Comparison of ENCODE assay signal across 14 cellular contexts in genomic region chr4:187480146-187481145, GRCh38.
DNase-seq lines count a peak whose midpoint lies in the region; ATAC-seq, FAIRE-seq and TF ChIP-seq lines count a peak whose summit lies in the region.
"Had no signal": no experiment of that assay in that cellular context is flagged by ENCODE, and none has a peak within 500 bp of the region (broad histone marks: within the 10 kb centered on the region; RNA-seq: fewer than 3 reads in every experiment).

No MANE protein-coding gene starts in this region.

- H4K20me1 ChIP-seq in GM23248 (ENCODE audit: insufficient read depth) = no peaks in the 10 kb centered on the region

- H3F3A ChIP-seq in GM23248 (ENCODE audit: insufficient read depth) = no peaks in the 10 kb centered on the region

- DNase-seq in GM23248 = peak; percentile 17
- DNase-seq in astrocyte of the hippocampus (ENCODE audit: low read depth, low spot score) = peak; percentile 16
- DNase-seq in hepatic stellate cell (ENCODE audit: low spot score) = peak; percentile 34
- DNase-seq in tibial artery = peak in 1 of 2 donors; percentile 60
- no peak for DNase-seq in RCC 7860 (ENCODE audit: low spot score)
- DNase-seq in activated CD4-positive, alpha-beta T cell treated with anti-CD3 and anti-CD28 coated beads, Interleukin-2, amount 10 ng/mL, durations not matched to agents 24 days and 14 days = no peak
- DNase-seq: cortex of kidney; NCI-H187; stimulated activated naive CD4-positive, alpha-beta T cell treated with Interleukin-2 at 50 U/mL for 16 hours had no signal

- no peak overlapping the region for H3K27ac Mint-ChIP-seq in activated CD4-positive, alpha-beta T cell treated with anti-CD3 and anti-CD28 coated beads, Interleukin-2, amount 10 ng/mL, durations not matched to agents 24 days and 14 days
- H3K27ac Mint-ChIP-seq: activated naive CD4-positive, alpha-beta T cell treated with anti-CD3 and anti-CD28 coated beads, Interleukin-2, amount 50 U/mL, for 72 hours had no signal

- H3K9me3 Mint-ChIP-seq in activated CD4-positive, alpha-beta T cell treated with anti-CD3 and anti-CD28 coated beads, Interleukin-2, amount 10 ng/mL, durations not matched to agents 24 days and 14 days = no peaks in the 10 kb centered on the region

- H2AFZ ChIP-seq in GM23248 = no peak overlapping the region

- H3K4me1 ChIP-seq in GM23248 (ENCODE audit: insufficient read depth) (peaks cover 7% of the 10 kb centered on the region), tibial artery (peaks cover 0 to 61% (median 32%) of the 10 kb centered on the region in 4 donors)

- H3K27ac ChIP-seq in GM23248 (no peak overlapping the region), tibial artery (peak overlapping the region; percentile 31 to 71)
- H3K27ac ChIP-seq: SK-N-MC had no signal

- H3K9me2 ChIP-seq in GM23248 (ENCODE audit: insufficient read depth) = no peaks in the 10 kb centered on the region

- H3K9me3 ChIP-seq in GM23248 (ENCODE audit: low read depth) (no peaks in the 10 kb centered on the region), tibial artery (no peaks in the 10 kb centered on the region)

- no peak overlapping the region for H3K4me2 ChIP-seq in GM23248 (ENCODE audit: unreplicated experiment)

- intact Hi-C loops in tibial artery (cut with DNase I; ENCODE audit: low total_unique reads) = no loop called here
- intact Hi-C loops in activated CD4-positive, alpha-beta T cell treated with anti-CD3 and anti-CD28 coated beads, Interleukin-2, amount 10 ng/mL, durations not matched to agents 24 days and 14 days (cut with micrococcal nuclease) = no loop called here

- H3K4me3 Mint-ChIP-seq in activated CD4-positive, alpha-beta T cell treated with anti-CD3 and anti-CD28 coated beads, Interleukin-2, amount 10 ng/mL, durations not matched to agents 24 days and 14 days = no peak overlapping the region

- H3K27me3 Mint-ChIP-seq in activated CD4-positive, alpha-beta T cell treated with anti-CD3 and anti-CD28 coated beads, Interleukin-2, amount 10 ng/mL, durations not matched to agents 24 days and 14 days = no peaks in the 10 kb centered on the region

- WGBS in GM23248 (ENCODE audit: low coverage in 1 of 2, low lambda C conversion rate in 2 of 2, missing lambda C conversion rate in 2 of 2), 2 experiments = 41 to 47% methylated on average over 9 of the region's 9 CpGs

- TF ChIP-seq CTCF in tibial artery (IDR thresholded peaks at IDR 0.05) = no peak

- FAIRE-seq in RCC 7860 (lab: Jason Lieb, UNC) = no peak
- FAIRE-seq: frontal cortex had no signal

- H3K4me3 ChIP-seq in GM23248 (no peak overlapping the region), tibial artery (peak overlapping the region; percentile 6 to 9)
- H3K4me3 ChIP-seq: SK-N-MC had no signal

- H3K36me3 Mint-ChIP-seq in activated CD4-positive, alpha-beta T cell treated with anti-CD3 and anti-CD28 coated beads, Interleukin-2, amount 10 ng/mL, durations not matched to agents 24 days and 14 days (ENCODE audit: low read depth) = no peaks in the 10 kb centered on the region
- H3K36me3 Mint-ChIP-seq: activated naive CD4-positive, alpha-beta T cell treated with anti-CD3 and anti-CD28 coated beads, Interleukin-2, amount 50 U/mL, for 72 hours had no signal

- no peaks in the 10 kb centered on the region for H3K79me2 ChIP-seq in GM23248 (ENCODE audit: insufficient read depth)

- in situ Hi-C loops in GM23248 (cut with MboI) = no loop called here

- H3K9ac ChIP-seq in GM23248 = no peak overlapping the region

- ATAC-seq in GM21786 (IDR thresholded peaks at IDR 0.05; ENCODE audit: unreplicated experiment) (no peak), GM21576 (IDR thresholded peaks at IDR 0.05; ENCODE audit: unreplicated experiment) (no peak)
- ATAC-seq: activated naive CD4-positive, alpha-beta T cell treated with anti-CD3 and anti-CD28 coated beads, Interleukin-2, amount 50 U/mL, for 72 hours had no signal

- H3K27me3 ChIP-seq in GM23248 (replicated peaks; ENCODE audit: insufficient read depth) (no peaks in the 10 kb centered on the region), tibial artery (no peaks in the 10 kb centered on the region)

- H3K4me1 Mint-ChIP-seq in activated CD4-positive, alpha-beta T cell treated with anti-CD3 and anti-CD28 coated beads, Interleukin-2, amount 10 ng/mL, durations not matched to agents 24 days and 14 days = no peaks in the 10 kb centered on the region

- H3K36me3 ChIP-seq in GM23248 (ENCODE audit: low read depth) (no peaks in the 10 kb centered on the region), tibial artery (no peaks in the 10 kb centered on the region)

Comparison
In these comparisons a context has a peak if more than half of its experiments do, and no peak if none do; other contexts are left out.
1. DNase-seq: peak in GM23248 (single experiment), astrocyte of the hippocampus (single experiment) and hepatic stellate cell (single experiment); none in RCC 7860 (single experiment) and activated CD4-positive, alpha-beta T cell treated with anti-CD3 and anti-CD28 coated beads, Interleukin-2, amount 10 ng/mL, durations not matched to agents 24 days and 14 days (single experiment).